Comparison of ENCODE assay signal across 19 cellular contexts in genomic region chr14:90587252-90587910, GRCh38.
"Had no signal": no experiment of that assay in that cellular context is flagged by ENCODE, and none has a peak within 500 bp of the region (broad histone marks: within the 10 kb centered on the region; RNA-seq: fewer than 3 reads in every experiment).

No MANE protein-coding gene starts in this region.

- H2AFZ ChIP-seq: parathyroid adenoma had no signal

- H3K4me3 ChIP-seq: esophagus squamous epithelium, lower lobe of right lung, right atrium auricular region, sigmoid colon, stomach, thyroid gland had no signal

- DNase-seq: cortex of kidney; effector memory CD8-positive, alpha-beta T cell; erythroblast; esophagus squamous epithelium; foreskin melanocyte; hypothalamus; left ventricle myocardium superior; lower lobe of right lung; natural killer cell; sigmoid colon; stimulated activated CD4-positive, alpha-beta T cell treated with anti-CD3 and anti-CD28 coated beads, Interleukin-15, amount 100 ng/mL, for 24 hours; stimulated activated CD4-positive, alpha-beta T cell treated with anti-CD3 and anti-CD28 coated beads, Interleukin-2, amount 100 ng/mL, for 48 hours; stimulated activated naive CD4-positive, alpha-beta T cell treated with Interleukin-2 at 50 U/mL for 16 hours; stomach; thyroid gland had no signal

- H3K9me3 Mint-ChIP-seq: effector memory CD8-positive, alpha-beta T cell; natural killer cell; type B pancreatic cell had no signal

- H3K36me3 Mint-ChIP-seq: natural killer cell had no signal

- H3K27ac ChIP-seq: esophagus squamous epithelium, lower lobe of right lung, parathyroid adenoma, right atrium auricular region, sigmoid colon, stomach, thyroid gland had no signal

- H3K4me1 ChIP-seq: lower lobe of right lung, parathyroid adenoma, sigmoid colon, stomach, thyroid gland had no signal

- H3K4me1 Mint-ChIP-seq: natural killer cell had no signal

- H3K9ac ChIP-seq: parathyroid adenoma had no signal

- H3K27me3 Mint-ChIP-seq: progenitor cell of endocrine pancreas, type B pancreatic cell had no signal

- H3K27ac Mint-ChIP-seq: effector memory CD8-positive, alpha-beta T cell; natural killer cell; progenitor cell of endocrine pancreas had no signal

- H3K9me3 ChIP-seq: esophagus squamous epithelium, lower lobe of right lung, right atrium auricular region, sigmoid colon, stomach, thyroid gland had no signal

- H3K36me3 ChIP-seq: esophagus squamous epithelium, right atrium auricular region, thyroid gland had no signal

- H3K4me3 Mint-ChIP-seq: effector memory CD8-positive, alpha-beta T cell; natural killer cell; type B pancreatic cell had no signal

- ATAC-seq: effector memory CD8-positive, alpha-beta T cell; left ventricle myocardium superior; natural killer cell had no signal

- H3K27me3 ChIP-seq: esophagus squamous epithelium, right atrium auricular region, sigmoid colon, stomach, thyroid gland had no signal
